ENCODE assay signal across 17 cellular contexts in genomic region chr3:29164825-29165224, GRCh38.
"Had no signal": no experiment of that assay in that cellular context is flagged by ENCODE, and none has a peak within 500 bp of the region (broad histone marks: within the 10 kb centered on the region; RNA-seq: fewer than 3 reads in every experiment).

No MANE protein-coding gene starts in this region.

- H3K4me1 ChIP-seq: foreskin keratinocyte, sigmoid colon, upper lobe of right lung had no signal

- H3K36me3 ChIP-seq: sigmoid colon, thyroid gland, upper lobe of right lung had no signal

- H3K4me3 Mint-ChIP-seq: activated CD8-positive, alpha-beta T cell treated with anti-CD3 and anti-CD28 coated beads, Interleukin-2, amount 10 ng/mL, durations not matched to agents 7 days and 5 days; activated T-helper 17 cell treated with anti-CD3 and anti-CD28 coated beads, Interleukin-2, amount 50 U/mL, for 72 hours; brain; dendritic cell treated with granulocyte-macrophage colony-stimulating factor and Interleukin-4, amounts not matched to agents 40 ng/mL and 50 ng/mL, for 4 days; memory B cell; nephron progenitor cell had no signal

- ATAC-seq: activated CD8-positive, alpha-beta T cell treated with anti-CD3 and anti-CD28 coated beads, Interleukin-2, amount 10 ng/mL, durations not matched to agents 7 days and 5 days; activated naive CD4-positive, alpha-beta T cell treated with anti-CD3 and anti-CD28 coated beads, Interleukin-2, amount 50 U/mL, for 72 hours; activated T-helper 17 cell treated with anti-CD3 and anti-CD28 coated beads, Interleukin-2, amount 50 U/mL, for 72 hours; foreskin keratinocyte; upper lobe of right lung had no signal

- H3K4me1 Mint-ChIP-seq: activated T-helper 17 cell treated with anti-CD3 and anti-CD28 coated beads, Interleukin-2, amount 50 U/mL, for 72 hours; memory B cell had no signal

- H3K27ac Mint-ChIP-seq: activated CD8-positive, alpha-beta T cell treated with anti-CD3 and anti-CD28 coated beads, Interleukin-2, amount 10 ng/mL, durations not matched to agents 7 days and 5 days; activated naive CD4-positive, alpha-beta T cell treated with anti-CD3 and anti-CD28 coated beads, Interleukin-2, amount 50 U/mL, for 72 hours; activated T-helper 17 cell treated with anti-CD3 and anti-CD28 coated beads, Interleukin-2, amount 50 U/mL, for 72 hours; dendritic cell treated with granulocyte-macrophage colony-stimulating factor and Interleukin-4, amounts not matched to agents 40 ng/mL and 50 ng/mL, for 4 days; memory B cell; nephron progenitor cell had no signal

- H3K4me3 ChIP-seq: sigmoid colon, thyroid gland, upper lobe of right lung had no signal

- H3K27ac ChIP-seq: foreskin keratinocyte, sigmoid colon, thyroid gland, upper lobe of right lung had no signal

- H3K9me3 ChIP-seq: sigmoid colon, thyroid gland, upper lobe of right lung had no signal

- H3K27me3 Mint-ChIP-seq: activated T-helper 17 cell treated with anti-CD3 and anti-CD28 coated beads, Interleukin-2, amount 50 U/mL, for 72 hours; dendritic cell treated with granulocyte-macrophage colony-stimulating factor and Interleukin-4, amounts not matched to agents 40 ng/mL and 50 ng/mL, for 4 days; memory B cell had no signal

- H3K36me3 Mint-ChIP-seq: activated naive CD4-positive, alpha-beta T cell treated with anti-CD3 and anti-CD28 coated beads, Interleukin-2, amount 50 U/mL, for 72 hours; brain; memory B cell had no signal

- DNase-seq: activated CD4-positive, alpha-beta T cell treated with anti-CD3 and anti-CD28 coated beads for 1 hour; activated CD4-positive, alpha-beta T cell treated with anti-CD3 and anti-CD28 coated beads, Interleukin-2, amount 50 U/mL, for 1 hour; activated CD8-positive, alpha-beta T cell treated with anti-CD3 and anti-CD28 coated beads, Interleukin-2, amount 10 ng/mL, durations not matched to agents 7 days and 5 days; aorta; effector CD4-positive, alpha-beta T cell; foreskin keratinocyte; nephron progenitor cell; sigmoid colon; stimulated activated CD4-positive, alpha-beta T cell treated with anti-CD3 and anti-CD28 coated beads, Interleukin-4, amount 100 ng/mL, for 24 hours; stimulated activated naive CD4-positive, alpha-beta T cell treated with Interleukin-2 at 50 U/mL for 16 hours; thyroid gland; upper lobe of right lung had no signal

- H3K27me3 ChIP-seq: foreskin keratinocyte, sigmoid colon, thyroid gland, upper lobe of right lung had no signal
